Comparison of ENCODE assay signal across 31 cellular contexts in genomic region chr16:76199681-76200210, GRCh38.
"Had no signal": no experiment of that assay in that cellular context is flagged by ENCODE, and none has a peak within 500 bp of the region (broad histone marks: within the 10 kb centered on the region; RNA-seq: fewer than 3 reads in every experiment).

No MANE protein-coding gene starts in this region.

- H3K9me3 ChIP-seq: adrenal gland, SJCRH30 had no signal

- H3K27me3 ChIP-seq: adrenal gland, brain microvascular endothelial cell, SJCRH30 had no signal

- ATAC-seq: activated naive CD4-positive, alpha-beta T cell treated with anti-CD3 and anti-CD28 coated beads, Interleukin-2, amount 50 U/mL, for 72 hours; activated T-cell treated with anti-CD3 and anti-CD28 coated beads, Interleukin-2, amount 50 U/mL, for 4 hours; Panc1; SK-N-SH treated with all-trans-retinoic acid at 6 μM for 48 hours; T-cell; T-helper 17 cell had no signal

- H3K4me3 ChIP-seq: adrenal gland, SJCRH30 had no signal

- H3K27ac ChIP-seq: adrenal gland, brain microvascular endothelial cell, SJCRH30, VCaP had no signal

- H3K36me3 ChIP-seq: adrenal gland, brain microvascular endothelial cell, SJCRH30 had no signal

- FAIRE-seq: astrocyte had no signal

- DNase-seq: activated B cell treated with CpG ODN at 0.5 μM for 24 hours; activated CD4-positive, alpha-beta memory T cell treated with anti-CD3 and anti-CD28 coated beads for 36 hours; activated CD4-positive, alpha-beta T cell treated with anti-CD3 and anti-CD28 coated beads for 4 hours; activated CD4-positive, alpha-beta T cell treated with anti-CD3 and anti-CD28 coated beads, Interleukin-2, amount 50 U/mL, for 1 hour; activated CD4-positive, CD25-positive, alpha-beta regulatory T cell treated with anti-CD3 and anti-CD28 coated beads, Interleukin-2, amount 50 U/mL, for 72 hours; activated CD8-positive, alpha-beta memory T cell treated with anti-CD3 and anti-CD28 coated beads, Interleukin-2, amount 50 U/mL, for 4 hours; activated gamma-delta T cell treated with Interleukin-2 at 50 U/mL for 16 hours; activated naive CD4-positive, alpha-beta T cell treated with anti-CD3 and anti-CD28 coated beads for 36 hours; activated T-cell treated with anti-CD3 and anti-CD28 coated beads for 4 hours; activated T-cell treated with anti-CD3 and anti-CD28 coated beads, Interleukin-2, amount 50 U/mL, for 4 hours; adrenal gland; brain microvascular endothelial cell; central memory CD4-positive, alpha-beta T cell; Karpas-422; NCI-H1105; NCI-H1417 treated with DMSO at 0.1 percent for 48 hours; NCI-H187 treated with DMSO at 0.1 percent for 48 hours; NCI-H2081; NCI-H2171 treated with DMSO at 0.1 percent for 48 hours; NCI-H2227 treated with DMSO at 0.1 percent for 48 hours; NCI-H446; NCI-H510A treated with DMSO at 0.1 percent for 48 hours; SHP77; SJCRH30; T-cell; T-helper 17 cell had no signal

- H3K4me1 ChIP-seq: adrenal gland, SJCRH30 had no signal
